In genomic region chr7:99325597-99326407, GRCh38 we compare ENCODE assay signal across 1 cellular context.
TF ChIP-seq lines count a peak whose summit lies in the region.

TSS of gene ARPC1A (plus strand) at chr7:99325898. CDS start at chr7:99333354, 7,456 bp downstream.

TF ChIP-seq in K562, 482 proteins besides CTCF, POLR2A, EP300 and RAD21 (continued from another document and continues in another):
- TF ChIP-seq KDM1A (IDR thresholded peaks at IDR 0.05) = no peak
- no peak for TF ChIP-seq SRSF3 (IDR thresholded peaks at IDR 0.05; ENCODE audit: insufficient read depth, low read length)
- peak; percentile 61; the same call in 1 of the 2 replicates for TF ChIP-seq POLR2H (tag; IDR thresholded peaks at IDR 0.05; ENCODE audit: low read depth)
- TF ChIP-seq, protein P1, sequence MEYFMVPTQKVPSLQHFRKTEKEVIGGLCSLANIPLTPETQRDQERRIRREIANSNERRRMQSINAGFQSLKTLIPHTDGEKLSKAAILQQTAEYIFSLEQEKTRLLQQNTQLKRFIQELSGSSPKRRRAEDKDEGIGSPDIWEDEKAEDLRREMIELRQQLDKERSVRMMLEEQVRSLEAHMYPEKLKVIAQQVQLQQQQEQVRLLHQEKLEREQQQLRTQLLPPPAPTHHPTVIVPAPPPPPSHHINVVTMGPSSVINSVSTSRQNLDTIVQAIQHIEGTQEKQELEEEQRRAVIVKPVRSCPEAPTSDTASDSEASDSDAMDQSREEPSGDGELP (CRISPR knock-in tag; IDR thresholded peaks at IDR 0.05; ENCODE audit: borderline replicate concordance) = peak; percentile 89; the same call in 1 of the 2 replicates
- TF ChIP-seq FOXP1 (CRISPR knock-in tag; IDR thresholded peaks at IDR 0.05) = peak; percentile 63; the same call in 1 of the 2 replicates
- TF ChIP-seq TEAD2 (tag; IDR thresholded peaks at IDR 0.05) = no peak
- peak; percentile 38; the same call in 1 of the 2 replicates for TF ChIP-seq MAX (CRISPR knock-in tag; IDR thresholded peaks at IDR 0.05)
- no peak for TF ChIP-seq ZNF778 (CRISPR knock-in tag; IDR thresholded peaks at IDR 0.05)
- TF ChIP-seq CBX5 (IDR thresholded peaks at IDR 0.05; ENCODE audit: borderline replicate concordance, low read depth) = no peak
- TF ChIP-seq CEBPG (CRISPR knock-in tag; IDR thresholded peaks at IDR 0.05) = 0 out of 2 replicates have a peak, but pooled peaks have one; percentile 7
- TF ChIP-seq CEBPG (tag; conservative IDR thresholded peaks at IDR 0.05 in 1 of 2, IDR thresholded peaks at IDR 0.05 in 1 of 2) = peak in 1 of 2 experiments; percentile 59; a peak in 2 of 4 replicates
- TF ChIP-seq ZNF274 (IDR thresholded peaks at IDR 0.05; ENCODE audit: borderline replicate concordance, low read depth, low read length) = no peak
- TF ChIP-seq ATF1 (CRISPR knock-in tag; IDR thresholded peaks at IDR 0.05) = 0 out of 2 replicates have a peak, but pooled peaks have one; percentile 45
- peak; percentile 86 for TF ChIP-seq ATF1 (tag; IDR thresholded peaks at IDR 0.05)
- TF ChIP-seq SETDB1 (IDR thresholded peaks at IDR 0.05; ENCODE audit: low read length) = no peak
- no peak for TF ChIP-seq ARID3A (IDR thresholded peaks at IDR 0.05; ENCODE audit: borderline replicate concordance, low read depth, low read length)
- TF ChIP-seq HIVEP1 (CRISPR knock-in tag; IDR thresholded peaks at IDR 0.05) = 0 out of 2 replicates have a peak, but pooled peaks have one; percentile 44
- 0 out of 4 replicates have a peak, but pooled peaks of 1 of the 2 experiments have one; percentile 28 for TF ChIP-seq ZNF639 (CRISPR knock-in tag; conservative IDR thresholded peaks at IDR 0.05 in 1 of 2, IDR thresholded peaks at IDR 0.05 in 1 of 2)
- no peak for TF ChIP-seq FUS (optimal IDR thresholded peaks at IDR 0.05; ENCODE audit: low read depth, low read length)
- 0 out of 2 replicates have a peak, but pooled peaks have one; percentile 69 for TF ChIP-seq FOXO4 (CRISPR knock-in tag; IDR thresholded peaks at IDR 0.05)
- TF ChIP-seq ZNF449 (CRISPR knock-in tag; IDR thresholded peaks at IDR 0.05) = no peak
- TF ChIP-seq MYBL2 (IDR thresholded peaks at IDR 0.05; ENCODE audit: low read depth) = no peak
- no peak for TF ChIP-seq MYBL2 (CRISPR knock-in tag; IDR thresholded peaks at IDR 0.05; ENCODE audit: borderline replicate concordance)
- no peak; a peak in 1 of 4 replicates for TF ChIP-seq SIX5 (IDR thresholded peaks at IDR 0.05; ENCODE audit: borderline replicate concordance in 1 of 2, insufficient read depth in 1 of 2, low read depth in 1 of 2, low read length in 2 of 2)
- TF ChIP-seq, protein P2, sequence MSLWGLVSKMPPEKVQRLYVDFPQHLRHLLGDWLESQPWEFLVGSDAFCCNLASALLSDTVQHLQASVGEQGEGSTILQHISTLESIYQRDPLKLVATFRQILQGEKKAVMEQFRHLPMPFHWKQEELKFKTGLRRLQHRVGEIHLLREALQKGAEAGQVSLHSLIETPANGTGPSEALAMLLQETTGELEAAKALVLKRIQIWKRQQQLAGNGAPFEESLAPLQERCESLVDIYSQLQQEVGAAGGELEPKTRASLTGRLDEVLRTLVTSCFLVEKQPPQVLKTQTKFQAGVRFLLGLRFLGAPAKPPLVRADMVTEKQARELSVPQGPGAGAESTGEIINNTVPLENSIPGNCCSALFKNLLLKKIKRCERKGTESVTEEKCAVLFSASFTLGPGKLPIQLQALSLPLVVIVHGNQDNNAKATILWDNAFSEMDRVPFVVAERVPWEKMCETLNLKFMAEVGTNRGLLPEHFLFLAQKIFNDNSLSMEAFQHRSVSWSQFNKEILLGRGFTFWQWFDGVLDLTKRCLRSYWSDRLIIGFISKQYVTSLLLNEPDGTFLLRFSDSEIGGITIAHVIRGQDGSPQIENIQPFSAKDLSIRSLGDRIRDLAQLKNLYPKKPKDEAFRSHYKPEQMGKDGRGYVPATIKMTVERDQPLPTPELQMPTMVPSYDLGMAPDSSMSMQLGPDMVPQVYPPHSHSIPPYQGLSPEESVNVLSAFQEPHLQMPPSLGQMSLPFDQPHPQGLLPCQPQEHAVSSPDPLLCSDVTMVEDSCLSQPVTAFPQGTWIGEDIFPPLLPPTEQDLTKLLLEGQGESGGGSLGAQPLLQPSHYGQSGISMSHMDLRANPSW (CRISPR knock-in tag; IDR thresholded peaks at IDR 0.05) = no peak; the same call in 1 of the 2 replicates
- TF ChIP-seq, protein P3, sequence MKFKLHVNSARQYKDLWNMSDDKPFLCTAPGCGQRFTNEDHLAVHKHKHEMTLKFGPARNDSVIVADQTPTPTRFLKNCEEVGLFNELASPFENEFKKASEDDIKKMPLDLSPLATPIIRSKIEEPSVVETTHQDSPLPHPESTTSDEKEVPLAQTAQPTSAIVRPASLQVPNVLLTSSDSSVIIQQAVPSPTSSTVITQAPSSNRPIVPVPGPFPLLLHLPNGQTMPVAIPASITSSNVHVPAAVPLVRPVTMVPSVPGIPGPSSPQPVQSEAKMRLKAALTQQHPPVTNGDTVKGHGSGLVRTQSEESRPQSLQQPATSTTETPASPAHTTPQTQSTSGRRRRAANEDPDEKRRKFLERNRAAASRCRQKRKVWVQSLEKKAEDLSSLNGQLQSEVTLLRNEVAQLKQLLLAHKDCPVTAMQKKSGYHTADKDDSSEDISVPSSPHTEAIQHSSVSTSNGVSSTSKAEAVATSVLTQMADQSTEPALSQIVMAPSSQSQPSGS (CRISPR knock-in tag; IDR thresholded peaks at IDR 0.05) = no peak
- TF ChIP-seq, protein P4, sequence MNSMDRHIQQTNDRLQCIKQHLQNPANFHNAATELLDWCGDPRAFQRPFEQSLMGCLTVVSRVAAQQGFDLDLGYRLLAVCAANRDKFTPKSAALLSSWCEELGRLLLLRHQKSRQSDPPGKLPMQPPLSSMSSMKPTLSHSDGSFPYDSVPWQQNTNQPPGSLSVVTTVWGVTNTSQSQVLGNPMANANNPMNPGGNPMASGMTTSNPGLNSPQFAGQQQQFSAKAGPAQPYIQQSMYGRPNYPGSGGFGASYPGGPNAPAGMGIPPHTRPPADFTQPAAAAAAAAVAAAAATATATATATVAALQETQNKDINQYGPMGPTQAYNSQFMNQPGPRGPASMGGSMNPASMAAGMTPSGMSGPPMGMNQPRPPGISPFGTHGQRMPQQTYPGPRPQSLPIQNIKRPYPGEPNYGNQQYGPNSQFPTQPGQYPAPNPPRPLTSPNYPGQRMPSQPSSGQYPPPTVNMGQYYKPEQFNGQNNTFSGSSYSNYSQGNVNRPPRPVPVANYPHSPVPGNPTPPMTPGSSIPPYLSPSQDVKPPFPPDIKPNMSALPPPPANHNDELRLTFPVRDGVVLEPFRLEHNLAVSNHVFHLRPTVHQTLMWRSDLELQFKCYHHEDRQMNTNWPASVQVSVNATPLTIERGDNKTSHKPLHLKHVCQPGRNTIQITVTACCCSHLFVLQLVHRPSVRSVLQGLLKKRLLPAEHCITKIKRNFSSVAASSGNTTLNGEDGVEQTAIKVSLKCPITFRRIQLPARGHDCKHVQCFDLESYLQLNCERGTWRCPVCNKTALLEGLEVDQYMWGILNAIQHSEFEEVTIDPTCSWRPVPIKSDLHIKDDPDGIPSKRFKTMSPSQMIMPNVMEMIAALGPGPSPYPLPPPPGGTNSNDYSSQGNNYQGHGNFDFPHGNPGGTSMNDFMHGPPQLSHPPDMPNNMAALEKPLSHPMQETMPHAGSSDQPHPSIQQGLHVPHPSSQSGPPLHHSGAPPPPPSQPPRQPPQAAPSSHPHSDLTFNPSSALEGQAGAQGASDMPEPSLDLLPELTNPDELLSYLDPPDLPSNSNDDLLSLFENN (IDR thresholded peaks at IDR 0.05; ENCODE audit: low read depth in 2 of 2, low read length in 2 of 2) = peak in 1 of 2 experiments; percentile 66; a peak in 1 of 4 replicates
- TF ChIP-seq HMG20A (CRISPR knock-in tag; conservative IDR thresholded peaks at IDR 0.05) = no peak
- TF ChIP-seq CSDE1 (IDR thresholded peaks at IDR 0.05) = no peak
- TF ChIP-seq CHCHD3 (CRISPR knock-in tag; IDR thresholded peaks at IDR 0.05) = no peak
- no peak for TF ChIP-seq HMG20B (CRISPR knock-in tag; IDR thresholded peaks at IDR 0.05)
- no peak for TF ChIP-seq SMAD3 (CRISPR knock-in tag; conservative IDR thresholded peaks at IDR 0.05)
- no peak for TF ChIP-seq NFIX (CRISPR knock-in tag; IDR thresholded peaks at IDR 0.05; ENCODE audit: low read depth)
- TF ChIP-seq ZNF512 (tag; IDR thresholded peaks at IDR 0.05) = no peak
- TF ChIP-seq, protein P5, sequence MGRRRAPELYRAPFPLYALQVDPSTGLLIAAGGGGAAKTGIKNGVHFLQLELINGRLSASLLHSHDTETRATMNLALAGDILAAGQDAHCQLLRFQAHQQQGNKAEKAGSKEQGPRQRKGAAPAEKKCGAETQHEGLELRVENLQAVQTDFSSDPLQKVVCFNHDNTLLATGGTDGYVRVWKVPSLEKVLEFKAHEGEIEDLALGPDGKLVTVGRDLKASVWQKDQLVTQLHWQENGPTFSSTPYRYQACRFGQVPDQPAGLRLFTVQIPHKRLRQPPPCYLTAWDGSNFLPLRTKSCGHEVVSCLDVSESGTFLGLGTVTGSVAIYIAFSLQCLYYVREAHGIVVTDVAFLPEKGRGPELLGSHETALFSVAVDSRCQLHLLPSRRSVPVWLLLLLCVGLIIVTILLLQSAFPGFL (CRISPR knock-in tag; IDR thresholded peaks at IDR 0.05) = no peak
- peak; percentile 89; the same call in 1 of the 2 replicates for TF ChIP-seq ELF4 (CRISPR knock-in tag; IDR thresholded peaks at IDR 0.05)
- no peak for TF ChIP-seq KHSRP (IDR thresholded peaks at IDR 0.05)
- TF ChIP-seq GABPB1 (CRISPR knock-in tag; IDR thresholded peaks at IDR 0.05) = peak; percentile 87
- TF ChIP-seq, protein P6, sequence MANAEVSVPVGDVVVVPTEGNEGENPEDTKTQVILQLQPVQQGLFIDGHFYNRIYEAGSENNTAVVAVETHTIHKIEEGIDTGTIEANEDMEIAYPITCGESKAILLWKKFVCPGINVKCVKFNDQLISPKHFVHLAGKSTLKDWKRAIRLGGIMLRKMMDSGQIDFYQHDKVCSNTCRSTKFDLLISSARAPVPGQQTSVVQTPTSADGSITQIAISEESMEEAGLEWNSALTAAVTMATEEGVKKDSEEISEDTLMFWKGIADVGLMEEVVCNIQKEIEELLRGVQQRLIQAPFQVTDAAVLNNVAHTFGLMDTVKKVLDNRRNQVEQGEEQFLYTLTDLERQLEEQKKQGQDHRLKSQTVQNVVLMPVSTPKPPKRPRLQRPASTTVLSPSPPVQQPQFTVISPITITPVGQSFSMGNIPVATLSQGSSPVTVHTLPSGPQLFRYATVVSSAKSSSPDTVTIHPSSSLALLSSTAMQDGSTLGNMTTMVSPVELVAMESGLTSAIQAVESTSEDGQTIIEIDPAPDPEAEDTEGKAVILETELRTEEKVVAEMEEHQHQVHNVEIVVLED (CRISPR knock-in tag; IDR thresholded peaks at IDR 0.05) = peak; percentile 51
